Comparison of ENCODE assay signal across 8 cellular contexts in genomic region chr17:17120294-17120693, GRCh38.
A peak's percentile ranks its signal among the peaks of the same experiment; 100 is the strongest.
DNase-seq lines count a peak whose midpoint lies in the region; ATAC-seq and TF ChIP-seq lines count a peak whose summit lies in the region.

No MANE protein-coding gene starts in this region.

- no peaks in the 10 kb centered on the region for H3K9me2 ChIP-seq in OCI-LY1 (ENCODE audit: low read depth, low read length)

- H3K9me3 ChIP-seq in OCI-LY1 (ENCODE audit: low read length): no peaks in the 10 kb centered on the region
- no peaks in the 10 kb centered on the region for H3K9me3 ChIP-seq in effector memory CD4-positive, alpha-beta T cell (ENCODE audit: control insufficient read depth, low read length)

- H3K27me3 ChIP-seq in ACC112 (ENCODE audit: insufficient read depth, low read length) (no peaks in the 10 kb centered on the region), OCI-LY1 (ENCODE audit: insufficient read depth, low read length) (no peaks in the 10 kb centered on the region)
- no peaks in the 10 kb centered on the region for H3K27me3 ChIP-seq in effector memory CD4-positive, alpha-beta T cell (replicated peaks; ENCODE audit: control insufficient read depth, insufficient read depth, low read length, poor library complexity, severe bottlenecking)

- no peaks in the 10 kb centered on the region for H3K27me3 Mint-ChIP-seq in natural killer cell treated with Interleukin-12 subunit alpha and Interleukin-12 subunit beta and Interleukin-15 and Interleukin-18, amount 100 ng/mL, for 72 hours

- H3K4me3 ChIP-seq in ACC112 (ENCODE audit: low read depth, low read length) (no peak overlapping the region), OCI-LY1 (ENCODE audit: low read depth, low read length, poor library complexity, severe bottlenecking) (no peak overlapping the region)
- H3K4me3 ChIP-seq in effector memory CD4-positive, alpha-beta T cell (ENCODE audit: insufficient read depth, low read depth, low read length, poor library complexity, severe bottlenecking): no peak overlapping the region

- H3K4me1 ChIP-seq in ACC112 (ENCODE audit: control insufficient read depth, insufficient read depth, low read length, unreplicated experiment): peaks cover 24% of the 10 kb centered on the region
- H3K4me1 ChIP-seq in OCI-LY1 (ENCODE audit: insufficient read depth, low read length, severe bottlenecking): peaks cover 25% of the 10 kb centered on the region
- H3K4me1 ChIP-seq in effector memory CD4-positive, alpha-beta T cell (ENCODE audit: control insufficient read depth, insufficient read depth, low read length, poor library complexity, severe bottlenecking): peaks cover 68% of the 10 kb centered on the region

- H3K4me2 ChIP-seq in OCI-LY1 (ENCODE audit: low read length): no peak overlapping the region

- DNase-seq in effector memory CD4-positive, alpha-beta T cell: no peak
- no peak for DNase-seq in natural killer cell treated with Interleukin-12 subunit alpha and Interleukin-12 subunit beta and Interleukin-15 and Interleukin-18, amount 100 ng/mL, for 72 hours (ENCODE audit: low spot score)
- DNase-seq in NCI-H2227 (lab: John Stamatoyannopoulos, UW; ENCODE audit: unreplicated experiment): no peak
- no peak for DNase-seq in NCI-H187 treated with DMSO at 0.1 percent for 48 hours (lab: John Stamatoyannopoulos, UW)

- H3K9ac ChIP-seq in OCI-LY1 (ENCODE audit: low read length): no peak overlapping the region

- H3K4me3 Mint-ChIP-seq in natural killer cell treated with Interleukin-12 subunit alpha and Interleukin-12 subunit beta and Interleukin-15 and Interleukin-18, amount 100 ng/mL, for 72 hours: peak overlapping the region; percentile 61

- H4K20me1 ChIP-seq in OCI-LY1 (ENCODE audit: insufficient read depth, low read length): no peaks in the 10 kb centered on the region

- no peaks in the 10 kb centered on the region for H3K36me3 ChIP-seq in ACC112 (ENCODE audit: insufficient read depth, low read length)
- no peaks in the 10 kb centered on the region for H3K36me3 ChIP-seq in OCI-LY1 (ENCODE audit: insufficient read depth, low read length)
- H3K36me3 ChIP-seq in effector memory CD4-positive, alpha-beta T cell (ENCODE audit: control insufficient read depth, insufficient read depth, low read length): no peaks in the 10 kb centered on the region

- TF ChIP-seq CTCF in OCI-LY1 (IDR thresholded peaks at IDR 0.05; ENCODE audit: low read length): no peak

- H3F3A ChIP-seq in OCI-LY1 (ENCODE audit: insufficient read depth, low read length): no peaks in the 10 kb centered on the region

- peak overlapping the region; percentile 80 to 91 for H3K27ac Mint-ChIP-seq in natural killer cell treated with Interleukin-12 subunit alpha and Interleukin-12 subunit beta and Interleukin-15 and Interleukin-18, amount 100 ng/mL, for 72 hours

- no peak for ATAC-seq in natural killer cell treated with Interleukin-12 subunit alpha and Interleukin-12 subunit beta and Interleukin-15 and Interleukin-18, amount 100 ng/mL, for 72 hours
- no peak for ATAC-seq in HG02571 (IDR thresholded peaks at IDR 0.05; ENCODE audit: unreplicated experiment)
- ATAC-seq in GM21717 (IDR thresholded peaks at IDR 0.05; ENCODE audit: unreplicated experiment): no peak

- no peak overlapping the region for H2AFZ ChIP-seq in ACC112 (ENCODE audit: low read length, unreplicated experiment)
- H2AFZ ChIP-seq in OCI-LY1 (ENCODE audit: low read length): no peak overlapping the region

- H3K9me3 Mint-ChIP-seq in natural killer cell treated with Interleukin-12 subunit alpha and Interleukin-12 subunit beta and Interleukin-15 and Interleukin-18, amount 100 ng/mL, for 72 hours: no peaks in the 10 kb centered on the region

- H3K36me3 Mint-ChIP-seq in natural killer cell treated with Interleukin-12 subunit alpha and Interleukin-12 subunit beta and Interleukin-15 and Interleukin-18, amount 100 ng/mL, for 72 hours: no peaks in the 10 kb centered on the region

- H3K27ac ChIP-seq in ACC112 (ENCODE audit: low read depth, low read length) (peak overlapping the region; percentile 26; the same call in 1 of the 2 replicates), OCI-LY1 (ENCODE audit: low read depth, low read length, poor library complexity, severe bottlenecking) (peak overlapping the region; percentile 38)
- peak overlapping the region; percentile 75 for H3K27ac ChIP-seq in effector memory CD4-positive, alpha-beta T cell (ENCODE audit: insufficient read depth, low read length, poor library complexity, severe bottlenecking)

- H3K79me2 ChIP-seq in ACC112 (ENCODE audit: control insufficient read depth, insufficient read depth, low read length, unreplicated experiment) (peaks cover 88% of the 10 kb centered on the region), OCI-LY1 (ENCODE audit: insufficient read depth, low read length) (no peaks in the 10 kb centered on the region)

- H3K4me1 Mint-ChIP-seq in natural killer cell treated with Interleukin-12 subunit alpha and Interleukin-12 subunit beta and Interleukin-15 and Interleukin-18, amount 100 ng/mL, for 72 hours (ENCODE audit: low read depth in 2 of 2): peaks cover 63 to 66% of the 10 kb centered on the region in 2 donors
